21 cellular contexts compared by ENCODE assay signal in genomic region chr21:30990514-30991304, GRCh38. TPM values are rescaled to one million over a fixed set of nuclear protein-coding genes. Genes with fewer than 3 reads are reported as not detected.
"Had no signal": no experiment of that assay in that cellular context is flagged by ENCODE, and none has a peak within 500 bp of the region (broad histone marks: within the 10 kb centered on the region; RNA-seq: fewer than 3 reads in every experiment).

No MANE protein-coding gene starts in this region.

- H3K9me3 ChIP-seq: adrenal gland, gastroesophageal sphincter, heart right ventricle, pancreas, sigmoid colon, spleen, stomach, testis had no signal

- H3K4me1 ChIP-seq: adrenal gland, pancreas, sigmoid colon, spleen, stomach had no signal

- H3K4me3 ChIP-seq: adrenal gland, gastroesophageal sphincter, heart right ventricle, pancreas, sigmoid colon, spleen, stomach, testis had no signal

- DNase-seq: activated CD4-positive, alpha-beta T cell treated with anti-CD3 and anti-CD28 coated beads for 4 hours; activated CD8-positive, alpha-beta memory T cell treated with anti-CD3 and anti-CD28 coated beads, Interleukin-2, amount 50 U/mL, for 4 hours; activated CD8-positive, alpha-beta T cell treated with anti-CD3 and anti-CD28 coated beads, Interleukin-2, amount 10 ng/mL, durations not matched to agents 7 days and 5 days; activated effector memory CD4-positive, alpha-beta T cell treated with anti-CD3 and anti-CD28 coated beads, Interleukin-2, amount 50 U/mL, for 16 hours; activated T-cell treated with anti-CD3 and anti-CD28 coated beads, Interleukin-2, amount 50 U/mL, for 48 hours; adrenal gland; dermis blood vessel endothelial cell; heart right ventricle; left cardiac atrium; midbrain; pancreas; sigmoid colon; spleen; stimulated activated CD4-positive, alpha-beta T cell treated with anti-CD3 and anti-CD28 coated beads, Interleukin-2, amount 100 ng/mL, for 24 hours; stomach; testis had no signal

- H3K27ac ChIP-seq: adrenal gland, gastroesophageal sphincter, heart right ventricle, pancreas, sigmoid colon, spleen, stomach, testis had no signal

- H3K27me3 ChIP-seq: adrenal gland, gastroesophageal sphincter, heart right ventricle, pancreas, sigmoid colon, spleen, stomach, testis had no signal

- H3K36me3 ChIP-seq: adrenal gland, gastroesophageal sphincter, heart right ventricle, pancreas, sigmoid colon, spleen, stomach had no signal

- ATAC-seq: activated CD8-positive, alpha-beta T cell treated with anti-CD3 and anti-CD28 coated beads, Interleukin-2, amount 10 ng/mL, durations not matched to agents 7 days and 5 days; gastroesophageal sphincter; heart right ventricle; left cardiac atrium; pancreas had no signal

RNA-seq across cellular contexts. Expression of gene KRTAP19-8, which starts 47.6 kb away (rescaled TPM):
- total RNA-seq: activated CD8-positive, alpha-beta T cell treated with anti-CD3 and anti-CD28 coated beads, Interleukin-2, amount 10 ng/mL, durations not matched to agents 7 days and 5 days; adrenal gland; chondrocyte; dermis blood vessel endothelial cell; epithelial cell of proximal tubule; gastroesophageal sphincter; heart right ventricle; left cardiac atrium; lung microvascular endothelial cell; pancreas; sigmoid colon; spleen; stomach; ureter had no signal
